ENCODE assay signal across 9 cellular contexts in the genomic region with DNA sequence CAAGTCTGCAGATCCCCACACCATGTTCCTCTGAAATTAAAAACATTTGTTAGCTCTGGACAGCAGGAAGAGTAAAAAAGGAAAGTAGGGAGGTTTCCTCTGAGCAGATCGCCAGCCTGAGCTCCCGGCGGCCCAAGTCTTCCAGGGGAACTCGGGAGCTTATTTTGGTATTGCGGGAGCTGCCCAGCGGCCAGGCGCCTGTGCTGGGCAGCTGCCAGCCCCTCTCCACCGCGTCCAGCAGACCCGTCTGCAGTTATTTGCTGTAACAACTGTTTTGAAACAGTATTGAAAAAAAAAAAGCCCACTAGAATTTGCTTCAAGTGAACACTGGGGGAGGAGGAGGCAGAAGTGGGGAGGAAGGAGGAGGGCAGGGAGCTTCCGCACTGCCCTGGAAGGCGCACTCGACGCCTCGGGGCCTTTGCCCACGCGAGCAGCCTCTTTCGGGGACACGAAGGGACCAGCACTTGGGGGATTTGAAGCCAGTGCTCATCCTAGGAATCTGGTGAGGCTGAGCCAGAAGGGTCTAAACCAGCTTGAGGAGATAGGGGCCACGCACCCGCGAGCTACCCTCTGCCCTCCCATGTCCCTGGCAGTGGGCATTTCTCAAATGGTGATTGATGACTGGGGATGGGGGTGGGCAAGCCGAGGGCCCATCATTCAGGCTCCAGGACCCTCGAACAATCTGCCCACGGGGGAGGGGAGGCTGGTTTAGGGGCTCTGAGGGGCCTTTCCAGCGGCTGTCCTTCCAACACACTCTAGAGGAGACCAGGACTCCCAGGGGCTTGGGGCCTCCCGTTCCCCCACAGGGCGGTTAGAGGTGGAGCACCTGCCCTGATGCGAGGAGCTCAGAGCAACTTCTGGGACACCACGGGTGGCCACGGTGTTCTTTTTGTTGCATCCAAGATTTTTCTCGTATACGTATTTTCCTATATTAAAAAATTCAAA. TPM values are rescaled to one million over a fixed set of nuclear protein-coding genes. Genes with fewer than 3 reads are reported as not detected.
A peak's percentile ranks its signal among the peaks of the same experiment; 100 is the strongest.
DNase-seq lines count a peak whose midpoint lies in the region; ATAC-seq, FAIRE-seq and TF ChIP-seq lines count a peak whose summit lies in the region.
"Had no signal": no experiment of that assay in that cellular context is flagged by ENCODE, and none has a peak within 500 bp of the region (broad histone marks: within the 10 kb centered on the region; RNA-seq: fewer than 3 reads in every experiment).

No MANE protein-coding gene starts in this region.

- H3K79me2 ChIP-seq in DND-41 (ENCODE audit: insufficient read depth, low read length): peaks cover 7% of the 10 kb centered on the region; the same call in 1 of the 2 replicates

- no peak for ATAC-seq in DND-41 (ENCODE audit: insufficient read depth, low read depth)
- no peak for ATAC-seq in pancreas
- ATAC-seq in HG02870 (IDR thresholded peaks at IDR 0.05; ENCODE audit: unreplicated experiment): no peak
- no peak for ATAC-seq in HG02938 (IDR thresholded peaks at IDR 0.05; ENCODE audit: unreplicated experiment)
- no peak for ATAC-seq in GM18861 (IDR thresholded peaks at IDR 0.05; ENCODE audit: unreplicated experiment)

- H3K4me3 ChIP-seq in DND-41 (ENCODE audit: low read depth in 1 of 2, low read length in 2 of 2): no peak overlapping the region
- H3K4me3 ChIP-seq in fibroblast of villous mesenchyme (ENCODE audit: low read depth, low read length): peak overlapping the region; percentile 70
- peak overlapping the region; percentile 87 to 97 (median 92) for H3K4me3 ChIP-seq in pancreas

- H3K9me3 ChIP-seq in DND-41 (ENCODE audit: insufficient read depth, low read length, severe bottlenecking) (no peaks in the 10 kb centered on the region), pancreas (no peaks in the 10 kb centered on the region)

- DNase-seq in DND-41 (no peak), SK-MEL-5 (ENCODE audit: low read depth, low spot score) (peak; percentile 52), fibroblast of villous mesenchyme (ENCODE audit: low read depth) (peak; percentile 87), pancreas (peak in 2 of 6 donors; percentile 49 to 75), AG08395 (ENCODE audit: low spot score) (no peak)

- WGBS in pancreas, 2 donors: 20 to 26% methylated on average over 30 to 33 of the region's 33 CpGs

- H2AFZ ChIP-seq in DND-41 (ENCODE audit: low read depth, low read length): no peak overlapping the region

- peak overlapping the region; percentile 83; the same call in 1 of the 2 replicates for H3K4me2 ChIP-seq in DND-41 (ENCODE audit: insufficient read depth, low read length)

- H3K4me1 ChIP-seq in DND-41 (ENCODE audit: insufficient read depth, low read length): peaks cover 44% of the 10 kb centered on the region
- H3K4me1 ChIP-seq in pancreas: peaks cover 24 to 30% (median 25%) of the 10 kb centered on the region in 3 donors

- TF ChIP-seq CTCF in DND-41 (IDR thresholded peaks at IDR 0.05; ENCODE audit: borderline replicate concordance, extremely low read depth, low read length, poor library complexity, severe bottlenecking) (no peak), fibroblast of villous mesenchyme (IDR thresholded peaks at IDR 0.05; ENCODE audit: insufficient read depth, low read depth, low read length) (no peak), pancreas (IDR thresholded peaks at IDR 0.05) (no peak)

- peaks cover 29% of the 10 kb centered on the region for H4K20me1 ChIP-seq in DND-41 (ENCODE audit: insufficient read depth, low read length)

- H3K36me3 ChIP-seq in DND-41 (ENCODE audit: insufficient read depth, low read length) (no peaks in the 10 kb centered on the region; the same call in 1 of the 2 replicates), pancreas (no peaks in the 10 kb centered on the region)

- H3K9ac ChIP-seq in DND-41 (ENCODE audit: low read depth, low read length): no peak overlapping the region

- H3K27ac ChIP-seq in DND-41 (ENCODE audit: low read length) (no peak overlapping the region), pancreas (peak overlapping the region; percentile 86 to 95 (median 93))

- FAIRE-seq in pancreas (lab: Jason Lieb, UNC): no peak
- FAIRE-seq: frontal cortex had no signal

- in situ Hi-C loops in SK-MEL-5 (cut with HindIII; ENCODE audit: low pct_unique_long_range_greater_than_20kb, low sequenced_read_pairs): loop anchor here (10.0 kb wide), 1 partner anchor 123 kb away; a partner anchor contains a TSS

- H3K27me3 ChIP-seq in DND-41 (ENCODE audit: insufficient read depth, low read length, poor library complexity): peaks cover 95% of the 10 kb centered on the region
- H3K27me3 ChIP-seq in pancreas: no peaks in the 10 kb centered on the region

- intact Hi-C loops in pancreas (cut with DNase I): loop anchor here in 1 of 3 donors (10.0 kb wide), 1 partner anchor 97 kb away; a partner anchor contains a TSS

RNA-seq across cellular contexts. Expression of a gene that starts 3.0 kb away (rescaled TPM):
- 15.4 and 19.1 TPM in 2 replicates for total RNA-seq in SK-MEL-5 (2014; rRNA removed; shearing (Covaris generic))
- 64.9 and 83.0 TPM in 2 replicates for polyA plus RNA-seq in SK-MEL-5 (2015; cell fraction: cytosol; rRNA removed)
- polyA plus RNA-seq in SK-MEL-5 (2015; cell fraction: nucleus; rRNA removed): 202 and 203 TPM in 2 replicates
- total RNA-seq in fibroblast of villous mesenchyme (6.5 and 8.4 TPM in 2 replicates), pancreas (10 to 100 TPM in 2 of 6 donors, 1 to 10 TPM in 4; 8.0 to 11.5 (median 9.6) TPM)
- polyA plus RNA-seq in pancreas: 10 to 100 TPM; 11.4 to 24.1 TPM

Comparison
In these comparisons a context has a peak if more than half of its experiments do, and no peak if none do; other contexts are left out.
1. DNase-seq: peak in SK-MEL-5 (single experiment) and fibroblast of villous mesenchyme (single experiment); none in DND-41 (single experiment) and AG08395 (single experiment).
2. H3K4me3 ChIP-seq: peak in fibroblast of villous mesenchyme (single experiment) and pancreas (4 of 4); none in DND-41 (0 of 2).